11 cellular contexts compared by ENCODE assay signal in the genomic region with DNA sequence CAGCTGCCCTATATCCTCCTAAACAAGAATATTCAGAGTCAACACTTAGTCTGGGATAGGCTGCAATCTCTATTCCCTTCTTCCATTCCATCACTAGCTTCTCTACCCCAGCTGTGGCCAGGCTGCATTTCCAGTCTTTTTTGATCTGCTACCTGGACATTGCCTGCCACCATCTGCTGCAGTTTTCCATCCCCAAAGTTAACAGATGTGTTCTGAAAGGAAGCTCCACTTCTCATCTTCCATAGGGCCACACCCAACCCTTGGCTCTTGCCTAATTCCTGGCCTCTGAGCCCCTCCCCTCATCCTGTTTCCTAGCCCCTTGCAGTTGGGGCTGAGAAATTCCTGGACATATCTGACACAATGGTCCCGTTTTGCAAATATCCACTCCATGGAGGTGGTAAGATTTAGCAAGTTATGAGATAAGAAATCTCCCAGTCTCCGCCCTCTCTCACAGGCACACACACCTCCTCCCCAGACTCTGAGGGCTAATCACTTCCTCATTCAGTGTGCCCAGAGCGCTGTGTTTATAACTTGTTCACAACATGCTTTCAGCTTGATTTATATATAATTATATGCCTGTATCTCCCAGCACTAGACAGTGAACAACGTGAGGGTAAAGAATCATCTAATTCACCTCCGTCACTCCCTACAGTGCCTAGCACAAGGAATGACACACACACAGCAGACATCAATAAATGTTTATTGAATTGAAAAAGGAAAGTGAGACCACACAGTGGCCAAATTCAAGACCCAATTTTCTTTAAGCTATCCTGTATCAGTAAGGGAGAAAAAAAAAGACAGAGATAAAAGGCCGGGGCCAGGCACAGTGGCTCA. TPM values are rescaled to one million over a fixed set of nuclear protein-coding genes. Genes with fewer than 3 reads are reported as not detected.
DNase-seq lines count a peak whose midpoint lies in the region; ATAC-seq and TF ChIP-seq lines count a peak whose summit lies in the region.
"Had no signal": no experiment of that assay in that cellular context is flagged by ENCODE, and none has a peak within 500 bp of the region (broad histone marks: within the 10 kb centered on the region; RNA-seq: fewer than 3 reads in every experiment).

No MANE protein-coding gene starts in this region.

- H3K27ac ChIP-seq in OCI-LY3 (ENCODE audit: low read length) = no peak overlapping the region
- no peak overlapping the region for H3K27ac ChIP-seq in osteoblast (ENCODE audit: low read depth, low read length)
- no peak overlapping the region for H3K27ac ChIP-seq in SJCRH30
- H3K27ac ChIP-seq: lower lobe of right lung had no signal

- peak overlapping the region; percentile 28 for H3K4me3 ChIP-seq in OCI-LY3 (ENCODE audit: low read length)
- no peak overlapping the region for H3K4me3 ChIP-seq in osteoblast (ENCODE audit: insufficient read depth, low read length)
- H3K4me3 ChIP-seq in SJCRH30 = no peak overlapping the region
- H3K4me3 ChIP-seq: lower lobe of right lung had no signal

- H3K36me3 ChIP-seq in OCI-LY3 (replicated peaks; ENCODE audit: low read depth, low read length) (no peaks in the 10 kb centered on the region), osteoblast (ENCODE audit: insufficient read depth, low read length) (peaks cover 2% of the 10 kb centered on the region), SJCRH30 (no peaks in the 10 kb centered on the region)
- H3K36me3 ChIP-seq: lower lobe of right lung had no signal

- H3K9me3 ChIP-seq in OCI-LY3 (ENCODE audit: insufficient read depth, low read length) (no peaks in the 10 kb centered on the region), osteoblast (ENCODE audit: low read depth, low read length) (no peaks in the 10 kb centered on the region), SJCRH30 (replicated peaks) (no peaks in the 10 kb centered on the region)
- H3K9me3 ChIP-seq: lower lobe of right lung, SK-N-SH had no signal

- H3K79me2 ChIP-seq in OCI-LY3 (ENCODE audit: low read length) (no peaks in the 10 kb centered on the region), osteoblast (ENCODE audit: insufficient read depth, low read length) (no peaks in the 10 kb centered on the region)

- no peak for TF ChIP-seq CTCF in OCI-LY3 (IDR thresholded peaks at IDR 0.05; ENCODE audit: low read depth, low read length)
- TF ChIP-seq CTCF in osteoblast (IDR thresholded peaks at IDR 0.05; ENCODE audit: extremely low read depth, low read depth, low read length) = no peak

- H3K27me3 ChIP-seq in OCI-LY3 (ENCODE audit: low read depth, low read length) (peaks cover 31% of the 10 kb centered on the region), osteoblast (ENCODE audit: insufficient read depth, low read length) (peaks cover 9% of the 10 kb centered on the region), SJCRH30 (peaks cover 11% of the 10 kb centered on the region; the same call in 1 of the 2 replicates)

- H3K4me1 ChIP-seq in OCI-LY3 (ENCODE audit: low read length) (peaks cover 27% of the 10 kb centered on the region), osteoblast (ENCODE audit: insufficient read depth, low read length) (peaks cover 4% of the 10 kb centered on the region), SJCRH30 (peaks cover 6% of the 10 kb centered on the region; the same call in 1 of the 2 replicates)

- peak overlapping the region; percentile 7; the same call in 1 of the 2 replicates for H3K9ac ChIP-seq in OCI-LY3 (ENCODE audit: low read length)
- H3K9ac ChIP-seq: SK-N-SH had no signal

- ATAC-seq in GM18909 (IDR thresholded peaks at IDR 0.05; ENCODE audit: poor library complexity, unreplicated experiment) = peak; percentile 65
- peak; percentile 62 for ATAC-seq in HG03175 (IDR thresholded peaks at IDR 0.05; ENCODE audit: unreplicated experiment)

- H4K20me1 ChIP-seq in OCI-LY3 (ENCODE audit: insufficient read depth, low read length) (no peaks in the 10 kb centered on the region), osteoblast (ENCODE audit: insufficient read depth, low read length) (peaks cover 3% of the 10 kb centered on the region)

- DNase-seq in osteoblast (ENCODE audit: insufficient read length, low spot score, missing footprints) (peak; percentile 43), SJCRH30 (no peak), NCI-H510A (lab: John Stamatoyannopoulos, UW) (no peak), islet precursor cell (no peak)
- DNase-seq: activated CD4-positive, alpha-beta T cell treated with anti-CD3 and anti-CD28 coated beads, Interleukin-2, amount 50 U/mL, for 1 hour; foreskin melanocyte; lower lobe of right lung; SK-N-SH had no signal

- H2AFZ ChIP-seq in OCI-LY3 (ENCODE audit: low read depth, low read length) (no peak overlapping the region), osteoblast (ENCODE audit: low read length) (no peak overlapping the region)

- H3K4me2 ChIP-seq in OCI-LY3 (ENCODE audit: low read length) (peak overlapping the region; percentile 61), osteoblast (ENCODE audit: insufficient read depth, low read length) (no peak overlapping the region)
- H3K4me2 ChIP-seq: SK-N-SH had no signal

RNA-seq across cellular contexts. Expression of a gene that starts 13.4 kb away (rescaled TPM):
- total RNA-seq in osteoblast = 23.5 and 36.5 TPM in 2 replicates
- total RNA-seq in SJCRH30 (2014; rRNA removed; shearing (Covaris generic)) = 25.9 and 30.1 TPM in 2 replicates
